8 cellular contexts compared by ENCODE assay signal in the genomic region with DNA sequence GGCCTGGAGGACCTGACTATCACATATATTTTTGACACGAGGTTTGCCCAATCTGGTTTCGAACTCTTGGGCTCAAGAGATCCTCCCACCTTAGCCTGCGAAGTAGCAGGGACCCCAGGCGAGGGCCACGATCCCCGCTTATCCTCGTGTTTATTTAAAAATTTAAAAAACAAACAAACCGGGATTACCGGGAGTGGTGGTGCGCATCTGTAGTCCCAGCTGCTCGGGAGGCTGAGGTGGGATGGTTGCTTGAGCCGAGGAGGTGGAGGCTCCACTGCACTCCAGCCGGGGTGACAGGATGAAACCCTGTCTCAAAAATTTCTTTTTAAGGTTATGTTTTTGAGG. TPM values are rescaled to one million over a fixed set of nuclear protein-coding genes. Genes with fewer than 3 reads are reported as not detected.
DNase-seq lines count a peak whose midpoint lies in the region; ATAC-seq and TF ChIP-seq lines count a peak whose summit lies in the region.

No MANE protein-coding gene starts in this region.

- H3K4me1 ChIP-seq in GM23338 (ENCODE audit: insufficient read depth) (peaks cover 7% of the 10 kb centered on the region), foreskin keratinocyte (peaks cover 7% of the 10 kb centered on the region), sigmoid colon (peaks cover 0 to 20% (median 15%) of the 10 kb centered on the region in 4 donors)

- peaks cover 21% of the 10 kb centered on the region for H3K79me2 ChIP-seq in GM23338 (replicated peaks; ENCODE audit: insufficient read depth)

- 14 to 49% methylated on average over 13 of the region's 13 CpGs for WGBS in sigmoid colon, 2 donors

- no peak for DNase-seq in GM23338 (ENCODE audit: low spot score)
- no peak for DNase-seq in T-helper 17 cell
- no peak for DNase-seq in foreskin keratinocyte
- no peak for DNase-seq in sigmoid colon
- no peak for DNase-seq in stimulated activated CD8-positive, alpha-beta memory T cell treated with anti-CD3 and anti-CD28 coated beads, Interleukin-4, amount 100 ng/mL, for 48 hours

- H3K27ac Mint-ChIP-seq in GM23338 (peak overlapping the region; percentile 98), T-helper 17 cell (peak overlapping the region; percentile 91)

- H3K36me3 ChIP-seq in GM23338 (ENCODE audit: insufficient read depth) (peaks cover 18% of the 10 kb centered on the region), sigmoid colon (peaks cover 9 to 26% (median 17%) of the 10 kb centered on the region in 4 donors)

- H3K27me3 Mint-ChIP-seq in GM23338 (ENCODE audit: insufficient read depth, low read depth, poor library complexity), result peaks cover 1% of the 10 kb centered on the region
- H3K27me3 Mint-ChIP-seq in T-helper 17 cell, result no peaks in the 10 kb centered on the region

- no peaks in the 10 kb centered on the region for H3K9me2 ChIP-seq in GM23338 (ENCODE audit: insufficient read depth)

- ATAC-seq in GM23338 (no peak), T-helper 17 cell (no peak), foreskin keratinocyte (no peak), HG03175 (IDR thresholded peaks at IDR 0.05; ENCODE audit: unreplicated experiment) (no peak), HG02840 (IDR thresholded peaks at IDR 0.05; ENCODE audit: low FRiP score, unreplicated experiment) (no peak), GM18517 (IDR thresholded peaks at IDR 0.05; ENCODE audit: unreplicated experiment) (no peak)

- peaks cover 13% of the 10 kb centered on the region for H4K20me1 ChIP-seq in GM23338 (replicated peaks; ENCODE audit: insufficient read depth)

- H3K9me3 Mint-ChIP-seq in GM23338, result no peaks in the 10 kb centered on the region

- no peak for TF ChIP-seq POLR2A in sigmoid colon (IDR thresholded peaks at IDR 0.05)

- H3K4me1 Mint-ChIP-seq in GM23338 (peaks cover 4% of the 10 kb centered on the region), T-helper 17 cell (peaks cover 8% of the 10 kb centered on the region)

- TF ChIP-seq EP300 in sigmoid colon (IDR thresholded peaks at IDR 0.05), result no peak

- H3K27ac ChIP-seq in GM23338 (ENCODE audit: low read depth) (no peak overlapping the region), foreskin keratinocyte (peak overlapping the region; percentile 81), sigmoid colon (peak overlapping the region; percentile 81 to 87 (median 86))

- H3K27me3 ChIP-seq in GM23338 (ENCODE audit: insufficient read depth) (no peaks in the 10 kb centered on the region), foreskin keratinocyte (no peaks in the 10 kb centered on the region), sigmoid colon (no peaks in the 10 kb centered on the region)

- no peaks in the 10 kb centered on the region for H3K9me3 ChIP-seq in T-helper 17 cell (ENCODE audit: control insufficient read depth, low read length, poor library complexity, severe bottlenecking)
- H3K9me3 ChIP-seq in sigmoid colon, result no peaks in the 10 kb centered on the region

- H3K4me3 Mint-ChIP-seq in GM23338, result peak overlapping the region; percentile 94
- H3K4me3 Mint-ChIP-seq in T-helper 17 cell, result peak overlapping the region; percentile 97

- H3K36me3 Mint-ChIP-seq in GM23338 (ENCODE audit: low read depth) (peaks cover 29% of the 10 kb centered on the region), T-helper 17 cell (ENCODE audit: low read depth) (peaks cover 3% of the 10 kb centered on the region)

- peak overlapping the region; percentile 85 for H2AFZ ChIP-seq in GM23338

- intact Hi-C loops in sigmoid colon (cut with DNase I), result no loop called here

- TF ChIP-seq CTCF in GM23338 (conservative IDR thresholded peaks at IDR 0.05; ENCODE audit: low read depth in 2 of 2), result no peak
- TF ChIP-seq CTCF in foreskin keratinocyte (conservative IDR thresholded peaks at IDR 0.05), result no peak
- no peak for TF ChIP-seq CTCF in sigmoid colon (IDR thresholded peaks at IDR 0.05)

- no peaks in the 10 kb centered on the region for H3F3A ChIP-seq in GM23338 (replicated peaks; ENCODE audit: low read depth)

- H3K4me2 ChIP-seq in GM23338, result peak overlapping the region; percentile 94

- H3K4me3 ChIP-seq in GM23338, result peak overlapping the region; percentile 99
- H3K4me3 ChIP-seq in sigmoid colon, result peak overlapping the region; percentile 92 to 100 (median 92)

TF ChIP-seq in GM23338, 12 proteins besides CTCF, POLR2A, EP300 and RAD21 (continues in another document):
- TF ChIP-seq EZH2phosphoT487 (IDR thresholded peaks at IDR 0.05; ENCODE audit: unreplicated experiment) (no peak), NANOG (IDR thresholded peaks at IDR 0.05; ENCODE audit: borderline replicate concordance) (no peak), ZNF462 (CRISPR knock-in tag; IDR thresholded peaks at IDR 0.05) (no peak), ZNF331 (CRISPR knock-in tag; IDR thresholded peaks at IDR 0.05; ENCODE audit: low read depth) (no peak), ZNF114 (CRISPR knock-in tag; IDR thresholded peaks at IDR 0.05) (no peak), POLR2AphosphoS5 (IDR thresholded peaks at IDR 0.05; ENCODE audit: low read depth) (no peak)

RNA-seq across cellular contexts. Expression of gene EXOSC10, which starts 0.5 kb away (rescaled TPM):
- 59.5 and 72.9 TPM in 2 replicates for total RNA-seq in GM23338 (2014; rRNA removed; shearing (Covaris generic))
- polyA plus RNA-seq in GM23338 (2016; fragmentation: Nextera tagmentation; extraction: Ambion mirVana), result 39.3 and 55.5 TPM in 2 replicates
- total RNA-seq in T-helper 17 cell, result 10 to 100 TPM; 73.8 to 82.7 TPM
- total RNA-seq in foreskin keratinocyte, result 76.9 and 82.5 TPM in 2 replicates
- 47.9 and 58.2 TPM in 2 replicates for polyA plus RNA-seq in foreskin keratinocyte
- total RNA-seq in sigmoid colon, result 10 to 100 TPM; 33.5 to 53.7 (median 40.1) TPM
- polyA plus RNA-seq in sigmoid colon, result 10 to 100 TPM; 18.6 to 39.0 (median 19.9) TPM

RNA-seq across cellular contexts. Expression of gene SRM, which starts 40.3 kb away (rescaled TPM):
- total RNA-seq in GM23338 (2014; rRNA removed; shearing (Covaris generic)), result 144 and 170 TPM in 2 replicates
- polyA plus RNA-seq in GM23338 (2016; fragmentation: Nextera tagmentation; extraction: Ambion mirVana) (253 and 313 TPM in 2 replicates), foreskin keratinocyte (243 and 245 TPM in 2 replicates), sigmoid colon (10 to 100 TPM; 17.8 to 77.1 (median 25.8) TPM)
- total RNA-seq in T-helper 17 cell (10 to 100 TPM; 37.5 to 39.5 TPM), foreskin keratinocyte (153 and 166 TPM in 2 replicates), sigmoid colon (10 to 100 TPM; 27.2 to 32.1 (median 30.0) TPM)

RNA-seq across cellular contexts. Expression of gene MASP2, which starts 53.1 kb away (rescaled TPM):
- 0.31 and 1.5 TPM in 2 replicates for total RNA-seq in GM23338 (2014; rRNA removed; shearing (Covaris generic))
- polyA plus RNA-seq in GM23338 (2016; fragmentation: Nextera tagmentation; extraction: Ambion mirVana) (0.71 and 0.78 TPM in 2 replicates), foreskin keratinocyte (0.11 TPM in 1 of 2 replicates, not detected in the other), sigmoid colon (under 1 TPM in 1 of 3 donors, not detected in 2; 0.03 TPM)
- total RNA-seq in T-helper 17 cell (under 1 TPM; 0.18 to 0.30 TPM), foreskin keratinocyte (0.07 and 0.24 TPM in 2 replicates), sigmoid colon (not detected)
